Comparison of ENCODE assay signal across 14 cellular contexts in genomic region chr2:104448661-104449410, GRCh38.
"Had no signal": no experiment of that assay in that cellular context is flagged by ENCODE, and none has a peak within 500 bp of the region (broad histone marks: within the 10 kb centered on the region; RNA-seq: fewer than 3 reads in every experiment).

No MANE protein-coding gene starts in this region.

- H3K27ac Mint-ChIP-seq: activated naive CD4-positive, alpha-beta T cell treated with anti-CD3 and anti-CD28 coated beads for 36 hours; activated T-helper 17 cell treated with anti-CD3 and anti-CD28 coated beads, Interleukin-2, amount 50 U/mL, for 72 hours; naive B cell had no signal

- H3K4me3 Mint-ChIP-seq: activated naive CD4-positive, alpha-beta T cell treated with anti-CD3 and anti-CD28 coated beads for 36 hours; activated T-helper 17 cell treated with anti-CD3 and anti-CD28 coated beads, Interleukin-2, amount 50 U/mL, for 72 hours; naive B cell had no signal

- H3K27me3 Mint-ChIP-seq: activated T-helper 17 cell treated with anti-CD3 and anti-CD28 coated beads, Interleukin-2, amount 50 U/mL, for 72 hours; naive B cell had no signal

- H3K27me3 ChIP-seq: breast epithelium, foreskin keratinocyte, heart right ventricle, suprapubic skin had no signal

- H3K4me1 Mint-ChIP-seq: activated T-helper 17 cell treated with anti-CD3 and anti-CD28 coated beads, Interleukin-2, amount 50 U/mL, for 72 hours; naive B cell had no signal

- H3K4me1 ChIP-seq: breast epithelium, foreskin keratinocyte, heart right ventricle, prostate gland, suprapubic skin had no signal

- H3K9me3 ChIP-seq: breast epithelium, heart right ventricle, prostate gland, suprapubic skin had no signal

- ATAC-seq: activated T-helper 17 cell treated with anti-CD3 and anti-CD28 coated beads, Interleukin-2, amount 50 U/mL, for 72 hours; foreskin keratinocyte; heart right ventricle; sciatic nerve had no signal

- DNase-seq: activated CD4-positive, alpha-beta T cell treated with anti-CD3 and anti-CD28 coated beads for 4 hours; activated CD8-positive, alpha-beta memory T cell treated with anti-CD3 and anti-CD28 coated beads for 24 hours; activated naive CD4-positive, alpha-beta T cell treated with anti-CD3 and anti-CD28 coated beads for 36 hours; amniotic stem cell; foreskin keratinocyte; heart right ventricle; naive B cell had no signal

- H3K36me3 ChIP-seq: breast epithelium, heart right ventricle, prostate gland, suprapubic skin had no signal

- H3K4me3 ChIP-seq: prostate gland, suprapubic skin had no signal

- FAIRE-seq: endothelial cell of umbilical vein, keratinocyte had no signal

- H3K27ac ChIP-seq: breast epithelium, foreskin keratinocyte, heart right ventricle, prostate gland, suprapubic skin had no signal

- H3K36me3 Mint-ChIP-seq: naive B cell had no signal

- H3K9me3 Mint-ChIP-seq: activated naive CD4-positive, alpha-beta T cell treated with anti-CD3 and anti-CD28 coated beads for 36 hours; naive B cell had no signal
